In the genomic region with DNA sequence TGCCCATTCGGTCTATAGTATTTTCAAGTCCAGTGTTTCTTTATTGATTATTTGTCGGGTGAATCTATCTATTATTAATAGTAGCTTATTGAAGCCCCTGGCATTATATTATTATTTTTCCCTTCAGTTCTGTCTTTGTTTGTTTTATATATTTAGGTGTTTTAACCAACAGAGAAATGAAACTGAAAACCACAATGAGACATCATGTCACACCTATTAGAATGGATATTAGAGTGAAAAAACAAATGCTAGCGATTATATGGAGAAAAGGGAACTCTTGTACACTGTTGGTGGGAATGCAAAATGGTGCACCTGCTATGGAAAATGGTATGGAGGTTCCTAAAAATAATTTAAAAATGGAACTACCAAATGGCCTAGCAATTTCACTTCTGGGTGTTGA, we compare ENCODE assay signal across 8 cellular contexts.
"Had no signal": no experiment of that assay in that cellular context is flagged by ENCODE, and none has a peak within 500 bp of the region (broad histone marks: within the 10 kb centered on the region; RNA-seq: fewer than 3 reads in every experiment).

No MANE protein-coding gene starts in this region.

- DNase-seq: H9, HCEC 1CT, Karpas-422, KBM-7 had no signal

- H2AFZ ChIP-seq: GM23338 had no signal

- H3K9ac ChIP-seq: KMS-11 had no signal

- H3K4me3 ChIP-seq: GM23338 had no signal

- ATAC-seq: GM23338, HepG2 had no signal

- H3K4me2 ChIP-seq: GM23338, KMS-11 had no signal

- H3K27ac ChIP-seq: HL-60, KMS-11 had no signal
